Comparison of ENCODE assay signal across 11 cellular contexts in genomic region chr17:44417553-44417952, GRCh38. TPM values are rescaled to one million over a fixed set of nuclear protein-coding genes. Genes with fewer than 3 reads are reported as not detected.
DNase-seq lines count a peak whose midpoint lies in the region; ATAC-seq lines count a peak whose summit lies in the region.
"Had no signal": no experiment of that assay in that cellular context is flagged by ENCODE, and none has a peak within 500 bp of the region (broad histone marks: within the 10 kb centered on the region; RNA-seq: fewer than 3 reads in every experiment).

No MANE protein-coding gene starts in this region.

- H3K27me3 ChIP-seq in stomach smooth muscle (ENCODE audit: control insufficient read depth in 1 of 2, insufficient read depth in 2 of 2, low read length in 2 of 2): no peaks in the 10 kb centered on the region
- H3K27me3 ChIP-seq: dorsolateral prefrontal cortex had no signal

- peaks cover 2 to 4% of the 10 kb centered on the region in 2 donors for H3K36me3 ChIP-seq in stomach smooth muscle (ENCODE audit: control insufficient read depth in 2 of 2, insufficient read depth in 2 of 2, low read length in 2 of 2)

- H3K4me1 ChIP-seq in stomach smooth muscle (ENCODE audit: control insufficient read depth, insufficient read depth, low read length): no peaks in the 10 kb centered on the region
- H3K4me1 ChIP-seq: Caco-2 had no signal

- H3K4me3 ChIP-seq in stomach smooth muscle (ENCODE audit: low read length in 2 of 2): no peak overlapping the region
- H3K4me3 ChIP-seq: dorsolateral prefrontal cortex had no signal

- peaks cover 18% of the 10 kb centered on the region for H3K4me1 Mint-ChIP-seq in activated naive CD8-positive, alpha-beta T cell treated with anti-CD3 and anti-CD28 coated beads, Interleukin-2, amount 50 U/mL, for 24 hours
- peaks cover 7% of the 10 kb centered on the region for H3K4me1 Mint-ChIP-seq in activated naive CD8-positive, alpha-beta T cell treated with anti-CD3 and anti-CD28 coated beads for 36 hours

- H3K9ac ChIP-seq in stomach smooth muscle (ENCODE audit: low read length in 2 of 2): no peak overlapping the region

- H3K27me3 Mint-ChIP-seq in activated naive CD8-positive, alpha-beta T cell treated with anti-CD3 and anti-CD28 coated beads, Interleukin-2, amount 50 U/mL, for 24 hours: no peaks in the 10 kb centered on the region
- H3K27me3 Mint-ChIP-seq in activated naive CD8-positive, alpha-beta T cell treated with anti-CD3 and anti-CD28 coated beads for 36 hours: no peaks in the 10 kb centered on the region

- no peak for ATAC-seq in activated naive CD8-positive, alpha-beta T cell treated with anti-CD3 and anti-CD28 coated beads, Interleukin-2, amount 50 U/mL, for 24 hours
- no peak for ATAC-seq in HG02571 (IDR thresholded peaks at IDR 0.05; ENCODE audit: unreplicated experiment)

- no peak for DNase-seq in activated naive CD8-positive, alpha-beta T cell treated with anti-CD3 and anti-CD28 coated beads, Interleukin-2, amount 50 U/mL, for 24 hours
- no peak for DNase-seq in activated naive CD8-positive, alpha-beta T cell treated with anti-CD3 and anti-CD28 coated beads for 36 hours
- DNase-seq in RPMI7951 (ENCODE audit: low read depth) (peak; percentile 3), fibroblast of the conjunctiva (ENCODE audit: low read depth) (peak; percentile 9), NCI-H526 (lab: John Stamatoyannopoulos, UW) (no peak), NCI-H2107 (lab: John Stamatoyannopoulos, UW) (no peak)
- DNase-seq: Caco-2; NK-92 treated with Interleukin-12 subunit alpha and Interleukin-12 subunit beta, amount 100 ng/mL, for 24 hours had no signal

- H3K27ac ChIP-seq in stomach smooth muscle (ENCODE audit: low read length): peak overlapping the region; percentile 12

- H3K9me3 ChIP-seq in stomach smooth muscle (ENCODE audit: control insufficient read depth in 2 of 2, low read length in 2 of 2): no peaks in the 10 kb centered on the region
- H3K9me3 ChIP-seq: Caco-2 had no signal

- H3K9me3 Mint-ChIP-seq in activated naive CD8-positive, alpha-beta T cell treated with anti-CD3 and anti-CD28 coated beads, Interleukin-2, amount 50 U/mL, for 24 hours: no peaks in the 10 kb centered on the region
- no peaks in the 10 kb centered on the region for H3K9me3 Mint-ChIP-seq in activated naive CD8-positive, alpha-beta T cell treated with anti-CD3 and anti-CD28 coated beads for 36 hours

- peak overlapping the region; percentile 48 for H3K27ac Mint-ChIP-seq in activated naive CD8-positive, alpha-beta T cell treated with anti-CD3 and anti-CD28 coated beads, Interleukin-2, amount 50 U/mL, for 24 hours
- H3K27ac Mint-ChIP-seq in activated naive CD8-positive, alpha-beta T cell treated with anti-CD3 and anti-CD28 coated beads for 36 hours: no peak overlapping the region

- no peak overlapping the region for H3K4me3 Mint-ChIP-seq in activated naive CD8-positive, alpha-beta T cell treated with anti-CD3 and anti-CD28 coated beads, Interleukin-2, amount 50 U/mL, for 24 hours
- H3K4me3 Mint-ChIP-seq in activated naive CD8-positive, alpha-beta T cell treated with anti-CD3 and anti-CD28 coated beads for 36 hours: no peak overlapping the region

- peaks cover 39% of the 10 kb centered on the region for H3K36me3 Mint-ChIP-seq in activated naive CD8-positive, alpha-beta T cell treated with anti-CD3 and anti-CD28 coated beads, Interleukin-2, amount 50 U/mL, for 24 hours (ENCODE audit: low read depth)
- peaks cover 14% of the 10 kb centered on the region for H3K36me3 Mint-ChIP-seq in activated naive CD8-positive, alpha-beta T cell treated with anti-CD3 and anti-CD28 coated beads for 36 hours

RNA-seq across cellular contexts. Expression of gene ITGA2B, which starts 28.1 kb away (rescaled TPM):
- under 1 TPM; 0.36 to 0.62 TPM for total RNA-seq in activated naive CD8-positive, alpha-beta T cell treated with anti-CD3 and anti-CD28 coated beads for 36 hours
- total RNA-seq in RPMI7951 (2014; rRNA removed; shearing (Covaris generic)): 0.36 and 0.68 TPM in 2 replicates

RNA-seq across cellular contexts. Expression of gene FAM171A2, which starts 53.9 kb away (rescaled TPM):
- total RNA-seq in activated naive CD8-positive, alpha-beta T cell treated with anti-CD3 and anti-CD28 coated beads for 36 hours: under 1 TPM; 0.14 to 0.19 TPM
- total RNA-seq in RPMI7951 (2014; rRNA removed; shearing (Covaris generic)): 1.1 and 1.9 TPM in 2 replicates

Comparison
In these comparisons a context has a peak if more than half of its experiments do, and no peak if none do; other contexts are left out.
1. DNase-seq: peak in RPMI7951 (single experiment) and fibroblast of the conjunctiva (single experiment); none in activated naive CD8-positive, alpha-beta T cell treated with anti-CD3 and anti-CD28 coated beads, Interleukin-2, amount 50 U/mL, for 24 hours (single experiment), activated naive CD8-positive, alpha-beta T cell treated with anti-CD3 and anti-CD28 coated beads for 36 hours (single experiment), NCI-H526 (0 of 2) and NCI-H2107 (single experiment).